16 cellular contexts compared by ENCODE assay signal in genomic region chr1:94974824-94975223, GRCh38. TPM values are rescaled to one million over a fixed set of nuclear protein-coding genes. Genes with fewer than 3 reads are reported as not detected.
DNase-seq lines count a peak whose midpoint lies in the region; ATAC-seq and TF ChIP-seq lines count a peak whose summit lies in the region.
"Had no signal": no experiment of that assay in that cellular context is flagged by ENCODE, and none has a peak within 500 bp of the region (broad histone marks: within the 10 kb centered on the region; RNA-seq: fewer than 3 reads in every experiment).

No MANE protein-coding gene starts in this region.

- WGBS in prostate gland = 96% methylated on average over 1 of the region's 1 CpG

- H3K36me3 ChIP-seq in mucosa of descending colon (ENCODE audit: low read depth) = no peaks in the 10 kb centered on the region
- H3K36me3 ChIP-seq in prostate gland = no peaks in the 10 kb centered on the region
- H3K36me3 ChIP-seq: BE2C, upper lobe of left lung had no signal

- H3K27ac ChIP-seq in prostate gland = no peak overlapping the region
- H3K27ac ChIP-seq: upper lobe of left lung had no signal

- H3K4me3 ChIP-seq in cardiac fibroblast (replicated peaks in 1 of 2; ENCODE audit: low read depth in 2 of 2, low read length in 2 of 2) (no peak overlapping the region), mucosa of descending colon (no peak overlapping the region), prostate gland (no peak overlapping the region)
- H3K4me3 ChIP-seq: coronary artery, upper lobe of left lung had no signal

- TF ChIP-seq CTCF in cardiac fibroblast (IDR thresholded peaks at IDR 0.05; ENCODE audit: low read depth, low read length) = no peak
- TF ChIP-seq CTCF in mucosa of descending colon (IDR thresholded peaks at IDR 0.05) = no peak
- TF ChIP-seq CTCF in prostate gland (IDR thresholded peaks at IDR 0.05) = no peak

- no peaks in the 10 kb centered on the region for H3K27me3 ChIP-seq in prostate gland (replicated peaks; ENCODE audit: insufficient read depth)
- H3K27me3 ChIP-seq: BE2C, upper lobe of left lung had no signal

- ATAC-seq in mucosa of descending colon = peak; percentile 51
- no peak for ATAC-seq in GM19328 (IDR thresholded peaks at IDR 0.05; ENCODE audit: unreplicated experiment)

- TF ChIP-seq POLR2A in prostate gland (IDR thresholded peaks at IDR 0.05) = no peak

- no peaks in the 10 kb centered on the region for H3K9me3 ChIP-seq in mucosa of descending colon
- H3K9me3 ChIP-seq in prostate gland = no peaks in the 10 kb centered on the region
- H3K9me3 ChIP-seq: BE2C, upper lobe of left lung had no signal

- peak; percentile 82 for DNase-seq in AG08395 (ENCODE audit: low spot score)
- peak; percentile 93 for DNase-seq in M059J (ENCODE audit: low read depth)
- peak; percentile 27 to 85 for DNase-seq in cardiac fibroblast (ENCODE audit: low read depth in 2 of 2)
- no peak for DNase-seq in mucosa of descending colon
- no peak for DNase-seq in NAMALWA (ENCODE audit: low spot score)
- DNase-seq in prostate gland (ENCODE audit: low spot score) = no peak
- no peak for DNase-seq in CD1c-positive myeloid dendritic cell (ENCODE audit: extremely low spot score)
- DNase-seq: activated CD4-positive, alpha-beta T cell treated with anti-CD3 and anti-CD28 coated beads for 48 hours; activated effector memory CD4-positive, alpha-beta T cell treated with anti-CD3 and anti-CD28 coated beads, Interleukin-2, amount 50 U/mL, for 16 hours; BE2C; glutamatergic neuron; NCI-H774; right cardiac atrium; upper lobe of left lung had no signal

- intact Hi-C loops in mucosa of descending colon (cut with DNase I, micrococcal nuclease) (no loop called here), prostate gland (cut with DNase I) (loop anchor here (5.0 kb wide), 1 partner anchor 48 kb away; the partner anchor contains the start of gene CNN3)

- H3K4me1 ChIP-seq in mucosa of descending colon (ENCODE audit: low read depth) (peaks cover 12% of the 10 kb centered on the region), prostate gland (replicated peaks) (no peaks in the 10 kb centered on the region)
- H3K4me1 ChIP-seq: BE2C had no signal

RNA-seq across cellular contexts. Expression of gene CNN3, which starts 47.9 kb away (rescaled TPM):
- total RNA-seq in M059J (2014; rRNA removed; shearing (Covaris generic)) = 300 and 364 TPM in 2 replicates
- 100 to 1,000 TPM in 2 of 3 donors, 10 to 100 TPM in 1; 61.3 to 165 (median 129) TPM for total RNA-seq in mucosa of descending colon
- 100 to 1,000 TPM; 136 to 180 TPM for total RNA-seq in prostate gland

Comparison
In these comparisons a context has a peak if more than half of its experiments do, and no peak if none do; other contexts are left out.
1. DNase-seq: peak in AG08395 (single experiment), M059J (single experiment) and cardiac fibroblast (2 of 2); none in mucosa of descending colon (0 of 3), NAMALWA (single experiment), prostate gland (single experiment) and CD1c-positive myeloid dendritic cell (single experiment).